ENCODE assay signal across 24 cellular contexts in genomic region chr9:126508171-126508591, GRCh38.
DNase-seq lines count a peak whose midpoint lies in the region; ATAC-seq, FAIRE-seq and TF ChIP-seq lines count a peak whose summit lies in the region.
"Had no signal": no experiment of that assay in that cellular context is flagged by ENCODE, and none has a peak within 500 bp of the region (broad histone marks: within the 10 kb centered on the region; RNA-seq: fewer than 3 reads in every experiment).

No MANE protein-coding gene starts in this region.

- no peak overlapping the region for H4K12ac ChIP-seq in trophoblast cell (ENCODE audit: low read depth, low read length)

- H4K8ac ChIP-seq in trophoblast cell (ENCODE audit: low read depth, low read length), result peak overlapping the region; percentile 11

- FAIRE-seq in HepG2 (lab: Jason Lieb, UNC), result no peak
- FAIRE-seq: A549, D721Med, K562, RCC 7860 had no signal

- no peak overlapping the region for H3K4me2 ChIP-seq in HepG2 (ENCODE audit: low read depth, low read length)
- H3K4me2 ChIP-seq in trophoblast cell (ENCODE audit: low read length), result no peak overlapping the region
- H3K4me2 ChIP-seq: A549 had no signal

- peaks cover 8% of the 10 kb centered on the region for H3K79me1 ChIP-seq in trophoblast cell (ENCODE audit: low read length)

- no peak overlapping the region for H3K4ac ChIP-seq in trophoblast cell (ENCODE audit: low read depth, low read length)

- no peaks in the 10 kb centered on the region for H3K27me3 ChIP-seq in BE2C
- no peaks in the 10 kb centered on the region for H3K27me3 ChIP-seq in HepG2 (ENCODE audit: control insufficient read depth in 1 of 2, insufficient read depth in 2 of 2, low read length in 2 of 2)
- H3K27me3 ChIP-seq in trophoblast cell (ENCODE audit: insufficient read depth, low read length), result no peaks in the 10 kb centered on the region
- H3K27me3 ChIP-seq: MG63 had no signal

- H2AFZ ChIP-seq in HepG2 (ENCODE audit: low read length) (no peak overlapping the region), trophoblast cell (ENCODE audit: insufficient read depth, low read length, poor library complexity) (no peak overlapping the region)

- peaks cover 7% of the 10 kb centered on the region for H3K4me1 Mint-ChIP-seq in chondrocyte (ENCODE audit: low read depth)
- H3K4me1 Mint-ChIP-seq in activated CD8-positive, alpha-beta T cell treated with anti-CD3 and anti-CD28 coated beads, Interleukin-2, amount 10 ng/mL, durations not matched to agents 7 days and 5 days (ENCODE audit: low read depth), result no peaks in the 10 kb centered on the region

- intact Hi-C loops in HepG2 (cut with micrococcal nuclease; ENCODE audit: unreplicated experiment), result no loop called here

- POLR2A ChIA-PET in HepG2 (lab: Yijun Ruan, JAX), result no interaction called here
- POLR2A ChIA-PET in activated CD8-positive, alpha-beta T cell treated with anti-CD3 and anti-CD28 coated beads, Interleukin-2, amount 10 ng/mL, durations not matched to agents 7 days and 5 days (lab: Charles Lee), result no interaction called here

- H3K9ac ChIP-seq in HepG2 (ENCODE audit: insufficient read depth, low read depth, low read length) (no peak overlapping the region), trophoblast cell (ENCODE audit: low read length) (no peak overlapping the region)

- peak overlapping the region; percentile 11 for H3K14ac ChIP-seq in trophoblast cell (ENCODE audit: low read length)

- WGBS in HepG2 (ENCODE audit: low lambda C conversion rate), result 90% methylated on average over 11 of the region's 12 CpGs
- WGBS in trophoblast cell (ENCODE audit: extremely low coverage, insufficient coverage, insufficient read length), result no CpG with 5 or more reads among the region's 12 CpGs

- no TSS peak for BruUV-seq in HepG2 (replicated peaks; lab: Mats Ljungman, UMichigan)

- no peak for TF ChIP-seq RAD21 in HepG2 (CRISPR knock-in tag; IDR thresholded peaks at IDR 0.05)

- no peak overlapping the region for H2BK12ac ChIP-seq in trophoblast cell (ENCODE audit: low read length)

- H3K27ac ChIP-seq in HepG2 (ENCODE audit: extremely low read length, insufficient read depth, low read length) (no peak overlapping the region), trophoblast cell (ENCODE audit: low read depth, low read length) (no peak overlapping the region)
- H3K27ac ChIP-seq: A549 had no signal

- peak overlapping the region; percentile 1 for H3K18ac ChIP-seq in trophoblast cell (ENCODE audit: low read length)

- TF ChIP-seq CTCF in BE2C (IDR thresholded peaks at IDR 0.05; ENCODE audit: low read depth, low read length), result no peak
- no peak for TF ChIP-seq CTCF in chondrocyte (IDR thresholded peaks at IDR 0.05)
- TF ChIP-seq CTCF in HepG2 (CRISPR knock-in tag; IDR thresholded peaks at IDR 0.05), result no peak
- TF ChIP-seq CTCF in GM13977 (IDR thresholded peaks at IDR 0.05; ENCODE audit: extremely low read depth, insufficient read depth, missing control alignments), result no peak

- no peak overlapping the region for H3K23ac ChIP-seq in trophoblast cell (ENCODE audit: low read length)

- no peak overlapping the region for H2BK5ac ChIP-seq in trophoblast cell (ENCODE audit: low read depth, low read length, poor library complexity)

- peak; percentile 15; the same call in 1 of the 3 replicates for ATAC-seq in HepG2
- ATAC-seq in activated CD8-positive, alpha-beta T cell treated with anti-CD3 and anti-CD28 coated beads, Interleukin-2, amount 10 ng/mL, durations not matched to agents 7 days and 5 days, result no peak
- ATAC-seq: K562 had no signal

- TF ChIP-seq EP300 in HepG2 (IDR thresholded peaks at IDR 0.05; ENCODE audit: low read depth in 2 of 2, low read length in 2 of 2) (no peak), HepG2 (CRISPR knock-in tag; IDR thresholded peaks at IDR 0.05; ENCODE audit: borderline replicate concordance) (no peak)

- no peak overlapping the region for H3K27ac Mint-ChIP-seq in chondrocyte (ENCODE audit: unreplicated experiment)
- H3K27ac Mint-ChIP-seq in activated CD8-positive, alpha-beta T cell treated with anti-CD3 and anti-CD28 coated beads, Interleukin-2, amount 10 ng/mL, durations not matched to agents 7 days and 5 days, result no peak overlapping the region
- H3K27ac Mint-ChIP-seq: B cell had no signal

- in situ Hi-C loops in HepG2 (cut with HindIII; ENCODE audit: extremely low pct_ligation_motif_present, low pct_unique_long_range_greater_than_20kb), result no loop called here
- in situ Hi-C loops in GM13977 (cut with MboI; ENCODE audit: low pct_unique_long_range_greater_than_20kb, low sequenced_read_pairs, unreplicated experiment), result loop anchor here (10.0 kb wide), 1 partner anchor 47 kb away; no protein-coding TSS in a partner anchor

- no peaks in the 10 kb centered on the region for H4K20me1 ChIP-seq in HepG2 (ENCODE audit: insufficient read depth, low read length)

- peak overlapping the region; percentile 31 for H4K91ac ChIP-seq in trophoblast cell (ENCODE audit: low read depth, low read length)

- no peaks in the 10 kb centered on the region for H3K36me3 Mint-ChIP-seq in chondrocyte (ENCODE audit: low read depth)
- H3K36me3 Mint-ChIP-seq in activated CD8-positive, alpha-beta T cell treated with anti-CD3 and anti-CD28 coated beads, Interleukin-2, amount 10 ng/mL, durations not matched to agents 7 days and 5 days (ENCODE audit: low read depth), result no peaks in the 10 kb centered on the region

- no peaks in the 10 kb centered on the region for H3K36me3 ChIP-seq in BE2C
- H3K36me3 ChIP-seq in HepG2 (replicated peaks in 1 of 2; ENCODE audit: control insufficient read depth in 1 of 2, insufficient read depth in 2 of 2, low read length in 2 of 2), result peaks cover 2 to 7% of the 10 kb centered on the region in 2 experiments; a peak in 1 of 5 replicates
- H3K36me3 ChIP-seq in trophoblast cell (ENCODE audit: control insufficient read depth in 1 of 2, insufficient read depth in 2 of 2, low read length in 2 of 2), result peaks cover 15 to 16% of the 10 kb centered on the region in 2 experiments
- H3K36me3 ChIP-seq: MG63 had no signal

- DNase-seq in BE2C (peak; percentile 6), chondrocyte (ENCODE audit: low spot score) (peak; percentile 75), HepG2 (ENCODE audit: low spot score) (no peak), trophoblast cell (no peak), GM13977 (ENCODE audit: low spot score) (no peak), NCI-H748 (lab: John Stamatoyannopoulos, UW; ENCODE audit: unreplicated experiment) (no peak)
- no peak for DNase-seq in activated CD8-positive, alpha-beta T cell treated with anti-CD3 and anti-CD28 coated beads, Interleukin-2, amount 10 ng/mL, durations not matched to agents 7 days and 5 days
- DNase-seq in activated CD4-positive, CD25-positive, alpha-beta regulatory T cell treated with anti-CD3 and anti-CD28 coated beads, Interleukin-2, amount 50 U/mL, for 72 hours, result no peak
- DNase-seq: DMS53, GF-D8, H9, MG63, NCI-H1417, NCI-H1694 treated with DMSO at 0.1 percent for 48 hours, NCI-H2081 treated with DMSO at 0.1 percent for 48 hours, NCI-H446, NCI-H526, OCI-M1, Right ventricle myocardium superior had no signal

- no peaks in the 10 kb centered on the region for H3K9me3 Mint-ChIP-seq in chondrocyte (ENCODE audit: low read depth)
- no peaks in the 10 kb centered on the region for H3K9me3 Mint-ChIP-seq in activated CD8-positive, alpha-beta T cell treated with anti-CD3 and anti-CD28 coated beads, Interleukin-2, amount 10 ng/mL, durations not matched to agents 7 days and 5 days (ENCODE audit: insufficient read depth)
- H3K9me3 Mint-ChIP-seq: H9 had no signal

- H2BK120ac ChIP-seq in trophoblast cell (ENCODE audit: insufficient read depth, low read length, poor library complexity), result no peak overlapping the region

- no peaks in the 10 kb centered on the region for H3K9me3 ChIP-seq in BE2C
- no peaks in the 10 kb centered on the region for H3K9me3 ChIP-seq in HepG2 (ENCODE audit: low read length)
- peaks cover 4% of the 10 kb centered on the region for H3K9me3 ChIP-seq in trophoblast cell (ENCODE audit: insufficient read depth, low read depth, low read length)
- H3K9me3 ChIP-seq: A549, MG63 had no signal

- peaks cover 4% of the 10 kb centered on the region for H3K27me3 Mint-ChIP-seq in chondrocyte (ENCODE audit: low read depth)
- peaks cover 16% of the 10 kb centered on the region for H3K27me3 Mint-ChIP-seq in activated CD8-positive, alpha-beta T cell treated with anti-CD3 and anti-CD28 coated beads, Interleukin-2, amount 10 ng/mL, durations not matched to agents 7 days and 5 days (ENCODE audit: low read depth)

- H3K4me3 Mint-ChIP-seq in chondrocyte (ENCODE audit: unreplicated experiment), result no peak overlapping the region
- no peak overlapping the region for H3K4me3 Mint-ChIP-seq in activated CD8-positive, alpha-beta T cell treated with anti-CD3 and anti-CD28 coated beads, Interleukin-2, amount 10 ng/mL, durations not matched to agents 7 days and 5 days
- H3K4me3 Mint-ChIP-seq: B cell, H9 had no signal

- H3K4me3 ChIP-seq in BE2C (ENCODE audit: low read depth, low read length), result no peak overlapping the region
- H3K4me3 ChIP-seq in HepG2 (replicated peaks in 1 of 3; ENCODE audit: insufficient read depth in 1 of 3, low read depth in 2 of 3, low read length in 3 of 3), result no peak overlapping the region
- no peak overlapping the region for H3K4me3 ChIP-seq in trophoblast cell (ENCODE audit: low read depth, low read length)
- H3K4me3 ChIP-seq: A549, K562, MG63 had no signal

- CTCF ChIA-PET in HepG2 (lab: Yijun Ruan, JAX; ENCODE audit: low intra/inter-chr PET ratio, low total read pairs), result no interaction called here
- CTCF ChIA-PET in activated CD8-positive, alpha-beta T cell treated with anti-CD3 and anti-CD28 coated beads, Interleukin-2, amount 10 ng/mL, durations not matched to agents 7 days and 5 days (lab: Charles Lee), result interaction anchor here (1.2 to 3.8 kb wide), 3 partner anchors 8 to 50 kb away, joined by 3 to 27 read pairs (median 5); no protein-coding TSS in a partner anchor

- TF ChIP-seq POLR2A in HepG2 (IDR thresholded peaks at IDR 0.05; ENCODE audit: insufficient read depth in 1 of 2, low read depth in 2 of 2, low read length in 2 of 2), result peak in 1 of 2 experiments; percentile 16; a peak in 1 of 4 replicates

- peak overlapping the region; percentile 8 for H2AK5ac ChIP-seq in trophoblast cell (ENCODE audit: low read length)

- H3K4me1 ChIP-seq in BE2C, result peaks cover 51% of the 10 kb centered on the region
- peaks cover 12% of the 10 kb centered on the region for H3K4me1 ChIP-seq in HepG2 (ENCODE audit: insufficient read depth, low read length)
- peaks cover 18 to 24% of the 10 kb centered on the region in 2 experiments for H3K4me1 ChIP-seq in trophoblast cell (ENCODE audit: control insufficient read depth in 1 of 2, insufficient read depth in 2 of 2, low read length in 2 of 2)
- H3K4me1 ChIP-seq: A549 had no signal

- H3K79me2 ChIP-seq in HepG2 (ENCODE audit: insufficient read depth, low read length) (no peaks in the 10 kb centered on the region), trophoblast cell (ENCODE audit: control insufficient read depth, insufficient read depth, low read length, poor library complexity) (no peaks in the 10 kb centered on the region)

TF ChIP-seq in HepG2, 621 proteins besides CTCF, POLR2A, EP300 and RAD21 (continues in another document):
- TF ChIP-seq CENPX (CRISPR knock-in tag; IDR thresholded peaks at IDR 0.05), result no peak

Comparison
In these comparisons a context has a peak if more than half of its experiments do, and no peak if none do; other contexts are left out.
1. DNase-seq: peak in BE2C (single experiment) and chondrocyte (single experiment); none in HepG2 (single experiment), trophoblast cell (0 of 2), activated CD8-positive, alpha-beta T cell treated with anti-CD3 and anti-CD28 coated beads, Interleukin-2, amount 10 ng/mL, durations not matched to agents 7 days and 5 days (single experiment), activated CD4-positive, CD25-positive, alpha-beta regulatory T cell treated with anti-CD3 and anti-CD28 coated beads, Interleukin-2, amount 50 U/mL, for 72 hours (single experiment), GM13977 (single experiment) and NCI-H748 (single experiment).